ENCODE assay signal across 1 cellular context in genomic region chr17:46128453-46128852, GRCh38.
TF ChIP-seq lines count a peak whose summit lies in the region.

No MANE protein-coding gene starts in this region.

TF ChIP-seq in HEK293T, 16 proteins besides CTCF, POLR2A, EP300 and RAD21:
- TF ChIP-seq, protein P1, sequence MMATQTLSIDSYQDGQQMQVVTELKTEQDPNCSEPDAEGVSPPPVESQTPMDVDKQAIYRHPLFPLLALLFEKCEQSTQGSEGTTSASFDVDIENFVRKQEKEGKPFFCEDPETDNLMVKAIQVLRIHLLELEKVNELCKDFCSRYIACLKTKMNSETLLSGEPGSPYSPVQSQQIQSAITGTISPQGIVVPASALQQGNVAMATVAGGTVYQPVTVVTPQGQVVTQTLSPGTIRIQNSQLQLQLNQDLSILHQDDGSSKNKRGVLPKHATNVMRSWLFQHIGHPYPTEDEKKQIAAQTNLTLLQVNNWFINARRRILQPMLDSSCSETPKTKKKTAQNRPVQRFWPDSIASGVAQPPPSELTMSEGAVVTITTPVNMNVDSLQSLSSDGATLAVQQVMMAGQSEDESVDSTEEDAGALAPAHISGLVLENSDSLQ (IDR thresholded peaks at IDR 0.05): no peak
- TF ChIP-seq ELF4 (IDR thresholded peaks at IDR 0.05): no peak
- peak; percentile 28; the same call in 1 of the 2 replicates for TF ChIP-seq L3MBTL2 (conservative IDR thresholded peaks at IDR 0.05)
